Comparison of ENCODE assay signal across 21 cellular contexts in the genomic region with DNA sequence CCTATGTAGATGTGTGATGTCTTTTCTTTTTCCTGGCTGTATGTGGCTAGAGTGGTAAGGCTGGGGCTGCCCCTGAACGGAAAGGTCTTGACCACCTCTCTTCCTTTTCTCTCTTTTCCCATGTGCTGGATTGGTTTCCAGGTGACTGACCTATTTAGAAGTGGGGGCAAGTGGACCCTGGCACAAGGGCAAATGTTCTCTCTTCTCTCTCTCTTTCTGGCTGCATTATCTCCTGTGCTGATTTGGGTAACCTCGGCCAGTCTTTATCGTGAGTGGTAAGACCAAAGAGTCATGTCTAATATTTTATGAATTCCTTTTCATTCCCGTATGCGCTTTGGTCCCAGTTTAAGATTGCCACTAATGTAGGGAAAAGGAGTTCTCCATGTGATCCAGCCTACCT.
"Had no signal": no experiment of that assay in that cellular context is flagged by ENCODE, and none has a peak within 500 bp of the region (broad histone marks: within the 10 kb centered on the region; RNA-seq: fewer than 3 reads in every experiment).

No MANE protein-coding gene starts in this region.

- ATAC-seq: activated CD4-positive, alpha-beta T cell treated with anti-CD3 and anti-CD28 coated beads for 36 hours; activated T-cell treated with anti-CD3 and anti-CD28 coated beads, Interleukin-2, amount 50 U/mL, for 4 hours had no signal

- H3K9me3 Mint-ChIP-seq: activated B cell treated with CpG ODN at 0.5 μM for 24 hours; activated T-cell treated with anti-CD3 and anti-CD28 coated beads, Interleukin-2, amount 50 U/mL, for 4 hours; activated T-helper 2 cell treated with anti-CD3 and anti-CD28 coated beads, Interferon-gamma antibody, Interleukin-2, Interleukin-4, amounts not matched to agents 10 μg/mL and 5 μg/mL and 100 μg/mL, durations not matched to agents 14 hours and 24 hours and 36 hours; immature natural killer cell; memory B cell; nephron progenitor cell had no signal

- H3K4me3 Mint-ChIP-seq: activated B cell treated with CpG ODN at 0.5 μM for 24 hours; activated CD4-positive, alpha-beta T cell treated with anti-CD3 and anti-CD28 coated beads for 36 hours; activated naive CD8-positive, alpha-beta T cell; activated T-cell treated with anti-CD3 and anti-CD28 coated beads, Interleukin-2, amount 50 U/mL, for 4 hours; immature natural killer cell; memory B cell; nephron progenitor cell had no signal

- H3K27me3 ChIP-seq: sigmoid colon had no signal

- DNase-seq: activated B cell treated with CpG ODN at 0.5 μM for 24 hours; activated CD4-positive, alpha-beta T cell treated with anti-CD3 and anti-CD28 coated beads for 36 hours; activated CD4-positive, alpha-beta T cell treated with anti-CD3 and anti-CD28 coated beads, Interleukin-2, amount 50 U/mL, for 4 hours; activated CD8-positive, alpha-beta memory T cell treated with anti-CD3 and anti-CD28 coated beads for 24 hours; activated CD8-positive, alpha-beta memory T cell treated with anti-CD3 and anti-CD28 coated beads, Interleukin-2, amount 50 U/mL, for 4 hours; activated naive CD4-positive, alpha-beta T cell; activated T-cell treated with anti-CD3 and anti-CD28 coated beads, Interleukin-2, amount 50 U/mL, for 4 hours; cerebellar nuclear complex; foreskin fibroblast; immature natural killer cell; nephron progenitor cell; occipital lobe; sigmoid colon; stimulated activated CD4-positive, alpha-beta T cell treated with anti-CD3 and anti-CD28 coated beads, Interleukin-15, amount 100 ng/mL, for 24 hours; stimulated activated naive CD4-positive, alpha-beta T cell; T1000 had no signal

- H3K27me3 Mint-ChIP-seq: activated B cell treated with CpG ODN at 0.5 μM for 24 hours; activated CD4-positive, alpha-beta T cell treated with anti-CD3 and anti-CD28 coated beads for 36 hours; activated naive CD8-positive, alpha-beta T cell; memory B cell had no signal

- H3K27ac Mint-ChIP-seq: activated B cell treated with CpG ODN at 0.5 μM for 24 hours; activated CD4-positive, alpha-beta T cell treated with anti-CD3 and anti-CD28 coated beads for 36 hours; activated naive CD8-positive, alpha-beta T cell; activated T-helper 2 cell treated with anti-CD3 and anti-CD28 coated beads, Interferon-gamma antibody, Interleukin-2, Interleukin-4, amounts not matched to agents 10 μg/mL and 5 μg/mL and 100 μg/mL, durations not matched to agents 14 hours and 24 hours and 36 hours; memory B cell had no signal

- H3K27ac ChIP-seq: coronary artery, sigmoid colon had no signal

- H3K9me3 ChIP-seq: sigmoid colon had no signal

- H3K4me3 ChIP-seq: coronary artery, sigmoid colon, smooth muscle cell had no signal
